8 cellular contexts compared by ENCODE assay signal in genomic region chr16:58733671-58734458, GRCh38. TPM values are rescaled to one million over a fixed set of nuclear protein-coding genes. Genes with fewer than 3 reads are reported as not detected.
DNase-seq lines count a peak whose midpoint lies in the region; ATAC-seq lines count a peak whose summit lies in the region.

Gene GOT2, minus strand, starts transcription at chr16:58734316. Its CDS starts 88 bp downstream, at chr16:58734228.

- POLR2A ChIA-PET in CD4-positive, alpha-beta memory T cell (lab: Charles Lee; ENCODE audit: partially characterized antibody), result interaction anchor here (0.7 to 1.4 kb wide), 2 partner anchors 22 to 50 kb away, joined by 3 read pairs; partner anchors contain the start of gene SLC38A7

- no peaks in the 10 kb centered on the region for H3K27me3 ChIP-seq in CD4-positive, alpha-beta memory T cell (ENCODE audit: insufficient read depth, low read length)
- H3K27me3 ChIP-seq in mesenchymal stem cell (ENCODE audit: control insufficient read depth in 1 of 2, insufficient read depth in 1 of 2, low read length in 2 of 2), result peaks cover 0 to under 1% of the 10 kb centered on the region in 2 experiments

- H2BK5ac ChIP-seq in mesenchymal stem cell (ENCODE audit: low read depth, low read length, poor library complexity, severe bottlenecking), result no peak within 1 kb of the TSS

- peak; percentile 70 to 81 (median 77) for DNase-seq in CD4-positive, alpha-beta memory T cell
- DNase-seq in NCI-H82 (lab: John Stamatoyannopoulos, UW), result peak; percentile 86
- peak; percentile 45 to 62 for DNase-seq in activated CD8-positive, alpha-beta memory T cell treated with anti-CD3 and anti-CD28 coated beads for 1 hour (ENCODE audit: extremely low read depth in 1 of 2, low read depth in 1 of 2)
- peak; percentile 68 to 80 (median 77) for DNase-seq in effector memory CD8-positive, alpha-beta T cell
- peak; percentile 89 for DNase-seq in mesenchymal stem cell
- peak; percentile 70 for DNase-seq in stimulated activated CD8-positive, alpha-beta memory T cell treated with anti-CD3 and anti-CD28 coated beads, Interleukin-12 subunit alpha, Interleukin-12 subunit beta, amount 100 ng/mL, for 4 hours (ENCODE audit: low read depth)

- peak within 1 kb of the TSS; percentile 85 to 86 for H3K4me3 ChIP-seq in CD4-positive, alpha-beta memory T cell (ENCODE audit: low read length in 2 of 2)
- peak within 1 kb of the TSS; percentile 90 to 95 for H3K4me3 ChIP-seq in mesenchymal stem cell (ENCODE audit: insufficient read depth in 1 of 2, low read depth in 1 of 2, low read length in 2 of 2)

- peaks cover 0 to 10% of the 10 kb centered on the region in 2 donors for H3K36me3 Mint-ChIP-seq in CD4-positive, alpha-beta memory T cell
- H3K36me3 Mint-ChIP-seq in effector memory CD8-positive, alpha-beta T cell (ENCODE audit: insufficient read depth), result peaks cover 3% of the 10 kb centered on the region

- peak within 1 kb of the TSS; percentile 89 for H2AFZ ChIP-seq in mesenchymal stem cell (ENCODE audit: low read depth, low read length)

- H3K79me1 ChIP-seq in mesenchymal stem cell (replicated peaks; ENCODE audit: low read length, poor library complexity, severe bottlenecking), result peaks cover 8% of the 10 kb centered on the region

- peak within 1 kb of the TSS; percentile 87 for H3K9ac ChIP-seq in mesenchymal stem cell (ENCODE audit: low read length)

- peak within 1 kb of the TSS in 1 of 2 experiments; percentile 0 for H3K23ac ChIP-seq in mesenchymal stem cell (ENCODE audit: low read length in 2 of 2)

- ATAC-seq in GM19397 (IDR thresholded peaks at IDR 0.05; ENCODE audit: unreplicated experiment) (peak; percentile 97), HG03571 (IDR thresholded peaks at IDR 0.05; ENCODE audit: unreplicated experiment) (peak; percentile 96)
- ATAC-seq in effector memory CD8-positive, alpha-beta T cell (replicated peaks), result peak; percentile 98

- H3K27ac Mint-ChIP-seq in CD4-positive, alpha-beta memory T cell, result peak within 1 kb of the TSS; percentile 57 to 97 (median 94)
- H3K27ac Mint-ChIP-seq in effector memory CD8-positive, alpha-beta T cell, result peak within 1 kb of the TSS; percentile 89 to 95

- peak within 1 kb of the TSS in 1 of 2 experiments; percentile 88 for H3K14ac ChIP-seq in mesenchymal stem cell (ENCODE audit: low read length in 2 of 2)

- peaks cover 24 to 45% (median 35%) of the 10 kb centered on the region in 4 donors for H3K4me1 Mint-ChIP-seq in CD4-positive, alpha-beta memory T cell
- peaks cover 17 to 24% of the 10 kb centered on the region in 2 donors for H3K4me1 Mint-ChIP-seq in effector memory CD8-positive, alpha-beta T cell (ENCODE audit: low read depth in 2 of 2)

- no peaks in the 10 kb centered on the region for H3K27me3 Mint-ChIP-seq in CD4-positive, alpha-beta memory T cell
- no peaks in the 10 kb centered on the region for H3K27me3 Mint-ChIP-seq in effector memory CD8-positive, alpha-beta T cell

- peak within 1 kb of the TSS in 1 of 2 experiments; percentile 54 for H2BK12ac ChIP-seq in mesenchymal stem cell (ENCODE audit: low read length in 2 of 2)

- peak within 1 kb of the TSS; percentile 83 for H4K91ac ChIP-seq in mesenchymal stem cell (ENCODE audit: low read length)

- peak within 1 kb of the TSS in 1 of 2 experiments; percentile 14 for H3K4ac ChIP-seq in mesenchymal stem cell (ENCODE audit: low read depth in 1 of 2, low read length in 2 of 2)

- peak within 1 kb of the TSS; percentile 99 for H3K4me2 ChIP-seq in mesenchymal stem cell (ENCODE audit: low read length, poor library complexity, severe bottlenecking)

- under 1% methylated on average over 61 of the region's 68 CpGs for WGBS in mesenchymal stem cell

- H3K9me3 ChIP-seq in CD4-positive, alpha-beta memory T cell (ENCODE audit: control insufficient read depth in 1 of 2, low read length in 2 of 2), result no peaks in the 10 kb centered on the region
- H3K9me3 ChIP-seq in mesenchymal stem cell (ENCODE audit: control insufficient read depth, low read length), result no peaks in the 10 kb centered on the region

- peak within 1 kb of the TSS; percentile 23 for H2BK15ac ChIP-seq in mesenchymal stem cell (ENCODE audit: low read depth, poor library complexity, severe bottlenecking)

- CTCF ChIA-PET in CD4-positive, alpha-beta memory T cell (lab: Charles Lee; ENCODE audit: partially characterized antibody), result interaction anchor here (0.6 to 1.5 kb wide), 6 partner anchors 9 to 43 kb away, joined by 3 to 12 read pairs (median 4); no protein-coding TSS in a partner anchor

- peak within 1 kb of the TSS; percentile 94 to 99 (median 98) for H3K4me3 Mint-ChIP-seq in CD4-positive, alpha-beta memory T cell
- H3K4me3 Mint-ChIP-seq in effector memory CD8-positive, alpha-beta T cell, result peak within 1 kb of the TSS; percentile 91 to 99

- H2BK120ac ChIP-seq in mesenchymal stem cell (ENCODE audit: low read depth, low read length), result no peak within 1 kb of the TSS

- H2AK5ac ChIP-seq in mesenchymal stem cell (ENCODE audit: low read length, severe bottlenecking), result no peak within 1 kb of the TSS

- H3K9me3 Mint-ChIP-seq in CD4-positive, alpha-beta memory T cell, result no peaks in the 10 kb centered on the region
- no peaks in the 10 kb centered on the region for H3K9me3 Mint-ChIP-seq in effector memory CD8-positive, alpha-beta T cell

- peak within 1 kb of the TSS; percentile 82 to 97 for H3K18ac ChIP-seq in mesenchymal stem cell (ENCODE audit: low read depth in 1 of 2, low read length in 2 of 2)

- H3K36me3 ChIP-seq in CD4-positive, alpha-beta memory T cell (ENCODE audit: insufficient read depth, low read length), result no peaks in the 10 kb centered on the region
- H3K36me3 ChIP-seq in mesenchymal stem cell (ENCODE audit: control insufficient read depth in 1 of 2, insufficient read depth in 2 of 2, low read depth in 1 of 2, low read length in 2 of 2), result peaks cover 3% of the 10 kb centered on the region in 2 experiments

- intact Hi-C loops in CD4-positive, alpha-beta memory T cell (cut with micrococcal nuclease), result loop anchor here (1.0 kb wide), 3 partner anchors 22 to 104 kb away; partner anchors contain the start of gene SLC38A7

- peak within 1 kb of the TSS; percentile 99 for H4K8ac ChIP-seq in mesenchymal stem cell (ENCODE audit: low read length)

- H3K4me1 ChIP-seq in CD4-positive, alpha-beta memory T cell (ENCODE audit: insufficient read depth, low read length), result peaks cover 37% of the 10 kb centered on the region
- H3K4me1 ChIP-seq in mesenchymal stem cell (ENCODE audit: control insufficient read depth, insufficient read depth, low read depth, low read length), result peaks cover 4% of the 10 kb centered on the region

- H3K27ac ChIP-seq in CD4-positive, alpha-beta memory T cell (ENCODE audit: low read depth, low read length), result peak within 1 kb of the TSS; percentile 72
- H3K27ac ChIP-seq in mesenchymal stem cell (ENCODE audit: low read length, poor library complexity, severe bottlenecking), result peak within 1 kb of the TSS; percentile 35

RNA-seq across cellular contexts. Expression of gene GOT2, which starts in this region (rescaled TPM):
- 10 to 100 TPM; 37.1 to 42.4 TPM for total RNA-seq in CD4-positive, alpha-beta memory T cell
- 100 to 1,000 TPM in 1 of 2 donors, 10 to 100 TPM in 1; 86.3 to 113 TPM for polyA plus RNA-seq in CD4-positive, alpha-beta memory T cell
- 62.6 TPM for polyA plus RNA-seq in mesenchymal stem cell (2013, experiment 1 of 2)
- 60.9 TPM for polyA plus RNA-seq in mesenchymal stem cell (2013, experiment 2 of 2)

Comparison
In these comparisons a context has a peak if more than half of its experiments do, and no peak if none do; other contexts are left out.
1. Peak in every context shown above with its lines: DNase-seq, ATAC-seq, H3K4me3 ChIP-seq and H3K27ac ChIP-seq.